Comparison of ENCODE assay signal across 7 cellular contexts in genomic region chr2:111495636-111496035, GRCh38.
A peak's percentile ranks its signal among the peaks of the same experiment; 100 is the strongest.
DNase-seq lines count a peak whose midpoint lies in the region; ATAC-seq and TF ChIP-seq lines count a peak whose summit lies in the region.
"Not testable (repeated sequence)": the region's sequence is repeated elsewhere in the genome, so short reads cannot be mapped to it uniquely, and the experiment has no call there.

No MANE protein-coding gene starts in this region.

- H3K9me3 ChIP-seq in lung (ENCODE audit: control insufficient read depth in 2 of 2, insufficient read depth in 1 of 2, low read length in 1 of 2); sigmoid colon: not testable (repeated sequence)

- not testable (repeated sequence) for H3K27me3 ChIP-seq in lung (ENCODE audit: control insufficient read depth, insufficient read depth); sigmoid colon

- not testable (repeated sequence) for H3K36me3 ChIP-seq in lung (ENCODE audit: control insufficient read depth in 2 of 2, insufficient read depth in 2 of 2, low read length in 2 of 2); sigmoid colon

- TF ChIP-seq EP300 in sigmoid colon (IDR thresholded peaks at IDR 0.05): not testable (repeated sequence)

- 53 to 89% methylated on average over 2 of the region's 2 CpGs for WGBS in lung, 2 donors
- WGBS in sigmoid colon, 2 donors: 71 to 73% methylated on average over 2 of the region's 2 CpGs

- H3K4me1 ChIP-seq in lung (ENCODE audit: control insufficient read depth in 2 of 2, insufficient read depth in 2 of 2, low read length in 2 of 2): not testable (repeated sequence)
- peaks cover 0 to 11% (median 4%) of the 10 kb centered on the region in 4 donors for H3K4me1 ChIP-seq in sigmoid colon

- intact Hi-C loops in sigmoid colon (cut with DNase I): not testable (repeated sequence)

- TF ChIP-seq CTCF in WI38 (IDR thresholded peaks at IDR 0.05; ENCODE audit: low read depth, low read length); choroid plexus epithelial cell (conservative IDR thresholded peaks at IDR 0.05; ENCODE audit: low read depth, low read length); lung (IDR thresholded peaks at IDR 0.05; ENCODE audit: control extremely low read depth, extremely low read depth); sigmoid colon (IDR thresholded peaks at IDR 0.05): not testable (repeated sequence)

- H3K4me3 ChIP-seq in WI38 (ENCODE audit: low read depth, low read length): 0 out of 2 replicates have a peak overlapping the region, but pooled peaks have one; percentile 8
- not testable (repeated sequence) for H3K4me3 ChIP-seq in choroid plexus epithelial cell (ENCODE audit: low read depth, low read length); lung; sigmoid colon

- peak overlapping the region; percentile 33 to 77 for H3K27ac ChIP-seq in lung (ENCODE audit: low read depth in 1 of 2, low read length in 1 of 2)
- H3K27ac ChIP-seq in sigmoid colon: peak overlapping the region in 3 of 4 donors; percentile 47 to 67 (median 65)

- ATAC-seq in lung (ENCODE audit: insufficient read depth, low FRiP score): not testable (repeated sequence)

- not testable (repeated sequence) for TF ChIP-seq POLR2A in sigmoid colon (IDR thresholded peaks at IDR 0.05)

- DNase-seq in ELR (ENCODE audit: low read depth) (peak; percentile 63), M059J (ENCODE audit: low read depth) (peak; percentile 57), choroid plexus epithelial cell (ENCODE audit: low read depth) (peak; percentile 49), glomerular visceral epithelial cell (ENCODE audit: extremely low spot score) (peak; percentile 14), sigmoid colon (peak; percentile 68)
- not testable (repeated sequence) for DNase-seq in lung (ENCODE audit: low spot score)
